Comparison of ENCODE assay signal across 15 cellular contexts in the genomic region with DNA sequence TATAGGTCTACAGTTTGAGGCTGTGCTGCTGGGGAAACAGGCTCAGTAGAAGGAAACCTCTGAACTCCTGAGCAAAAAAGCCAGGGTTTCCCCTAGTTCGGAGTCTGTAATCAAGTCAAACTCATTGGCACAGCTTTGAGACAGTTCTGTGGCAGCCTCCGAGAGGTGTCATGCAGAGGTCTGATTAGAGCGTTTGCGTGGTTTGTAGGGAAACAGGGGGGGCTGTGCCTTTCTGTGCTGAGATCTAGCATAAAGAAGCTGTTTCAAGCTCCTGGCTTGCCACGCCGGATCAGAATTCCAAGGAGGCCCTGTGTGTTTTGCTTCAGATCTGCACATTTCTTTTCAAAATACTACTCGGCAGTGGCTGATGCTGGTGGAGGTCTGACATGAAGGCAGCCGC. TPM values are rescaled to one million over a fixed set of nuclear protein-coding genes. Genes with fewer than 3 reads are reported as not detected.
DNase-seq lines count a peak whose midpoint lies in the region; ATAC-seq and TF ChIP-seq lines count a peak whose summit lies in the region.
"Had no signal": no experiment of that assay in that cellular context is flagged by ENCODE, and none has a peak within 500 bp of the region (broad histone marks: within the 10 kb centered on the region; RNA-seq: fewer than 3 reads in every experiment).

No MANE protein-coding gene starts in this region.

- peaks cover 7% of the 10 kb centered on the region for H3K4me1 Mint-ChIP-seq in Caco-2 (ENCODE audit: low read depth, unreplicated experiment)
- H3K4me1 Mint-ChIP-seq in activated naive CD8-positive, alpha-beta T cell treated with anti-CD3 and anti-CD28 coated beads, Interleukin-2, amount 50 U/mL, for 24 hours, result peaks cover 12% of the 10 kb centered on the region
- H3K4me1 Mint-ChIP-seq in naive B cell, result peaks cover 11 to 21% (median 12%) of the 10 kb centered on the region in 3 donors

- H3K27ac ChIP-seq in BLaER1 treated with 17β-estradiol and CSF1 and Interleukin-3, amounts not matched to agents 10 nM and 100 nM, result no peak overlapping the region
- no peak overlapping the region for H3K27ac ChIP-seq in prostate gland
- H3K27ac ChIP-seq: cardiac muscle cell, left ventricle myocardium inferior, SJCRH30 had no signal

- H3K9ac ChIP-seq in BLaER1 treated with 17β-estradiol and CSF1 and Interleukin-3, amounts not matched to agents 10 nM and 100 nM, result no peak overlapping the region

- intact Hi-C loops in Caco-2 (cut with micrococcal nuclease; ENCODE audit: unreplicated experiment), result no loop called here
- intact Hi-C loops in prostate gland (cut with DNase I), result loop anchor here (10.0 kb wide), 2 partner anchors 197 to 463 kb away; partner anchors contain the start of genes GATC and TRIAP1

- H3K4me3 ChIP-seq in BLaER1 treated with 17β-estradiol and CSF1 and Interleukin-3, amounts not matched to agents 10 nM and 100 nM, result peak overlapping the region in 3 of 10 experiments; percentile 68 to 72 (median 72); a peak in 3 of 20 replicates
- H3K4me3 ChIP-seq in Caco-2 (ENCODE audit: low read depth, low read length) (no peak overlapping the region; the same call in 1 of the 2 replicates), prostate gland (no peak overlapping the region)
- H3K4me3 ChIP-seq: SJCRH30 had no signal

- peaks cover 8 to 22% (median 14%) of the 10 kb centered on the region in 10 experiments for H3K4me1 ChIP-seq in BLaER1 treated with 17β-estradiol and CSF1 and Interleukin-3, amounts not matched to agents 10 nM and 100 nM
- H3K4me1 ChIP-seq in Caco-2 (peaks cover 8% of the 10 kb centered on the region), prostate gland (replicated peaks) (no peaks in the 10 kb centered on the region)
- H3K4me1 ChIP-seq: SJCRH30 had no signal

- ATAC-seq in activated naive CD8-positive, alpha-beta T cell treated with anti-CD3 and anti-CD28 coated beads, Interleukin-2, amount 50 U/mL, for 24 hours, result no peak
- ATAC-seq in naive B cell (ENCODE audit: low read depth in 2 of 2) (no peak), GM19463 (IDR thresholded peaks at IDR 0.05; ENCODE audit: unreplicated experiment) (no peak)

- WGBS in prostate gland, result 75% methylated on average over 8 of the region's 8 CpGs

- no peaks in the 10 kb centered on the region for H3K9me3 ChIP-seq in BLaER1 treated with 17β-estradiol and CSF1 and Interleukin-3, amounts not matched to agents 10 nM and 100 nM (replicated peaks in 1 of 11)
- H3K9me3 ChIP-seq in Caco-2 (no peaks in the 10 kb centered on the region), prostate gland (no peaks in the 10 kb centered on the region)
- H3K9me3 ChIP-seq: left ventricle myocardium inferior, SJCRH30 had no signal

- no peak for TF ChIP-seq CTCF in Caco-2 (IDR thresholded peaks at IDR 0.05; ENCODE audit: insufficient read depth in 1 of 2, low read depth in 1 of 2, low read length in 1 of 2, severe bottlenecking in 1 of 2, unreplicated experiment in 1 of 2)
- no peak for TF ChIP-seq CTCF in prostate gland (IDR thresholded peaks at IDR 0.05)

- H3K27me3 Mint-ChIP-seq in Caco-2 (ENCODE audit: insufficient read depth, unreplicated experiment) (peaks cover 4% of the 10 kb centered on the region), naive B cell (peaks cover 49 to 80% (median 52%) of the 10 kb centered on the region in 3 donors)
- H3K27me3 Mint-ChIP-seq in activated naive CD8-positive, alpha-beta T cell treated with anti-CD3 and anti-CD28 coated beads, Interleukin-2, amount 50 U/mL, for 24 hours, result peaks cover 57% of the 10 kb centered on the region

- in situ Hi-C loops in ACHN (cut with HindIII; ENCODE audit: low pct_ligation_motif_present, low pct_unique_long_range_greater_than_20kb, low sequenced_read_pairs), result no loop called here

- peaks cover 54 to 69% (median 61%) of the 10 kb centered on the region in 11 experiments for H3K27me3 ChIP-seq in BLaER1 treated with 17β-estradiol and CSF1 and Interleukin-3, amounts not matched to agents 10 nM and 100 nM
- H3K27me3 ChIP-seq in Caco-2 (replicated peaks; ENCODE audit: control insufficient read depth, insufficient read depth, low read length), result no peaks in the 10 kb centered on the region; the same call in 1 of the 2 replicates
- H3K27me3 ChIP-seq in prostate gland (replicated peaks; ENCODE audit: insufficient read depth), result no peaks in the 10 kb centered on the region

- POLR2A ChIA-PET in Caco-2 (lab: Charles Lee), result no interaction called here

- no TSS peak for BruUV-seq in Caco-2 (replicated peaks; lab: Mats Ljungman, UMichigan)

- H3K9me3 Mint-ChIP-seq in Caco-2 (ENCODE audit: unreplicated experiment), result no peaks in the 10 kb centered on the region
- H3K9me3 Mint-ChIP-seq in activated naive CD8-positive, alpha-beta T cell treated with anti-CD3 and anti-CD28 coated beads, Interleukin-2, amount 50 U/mL, for 24 hours, result no peaks in the 10 kb centered on the region
- H3K9me3 Mint-ChIP-seq in naive B cell, result no peaks in the 10 kb centered on the region

- peaks cover 0 to 31% (median 19%) of the 10 kb centered on the region in 11 experiments; a peak in 18 of 22 replicates for H4K20me1 ChIP-seq in BLaER1 treated with 17β-estradiol and CSF1 and Interleukin-3, amounts not matched to agents 10 nM and 100 nM

- DNase-seq in Caco-2, result no peak
- no peak for DNase-seq in activated naive CD8-positive, alpha-beta T cell treated with anti-CD3 and anti-CD28 coated beads, Interleukin-2, amount 50 U/mL, for 24 hours
- no peak for DNase-seq in naive B cell
- DNase-seq in prostate gland (ENCODE audit: low spot score), result no peak
- DNase-seq in ACHN, result no peak
- DNase-seq in activated gamma-delta T cell treated with Interleukin-2 at 50 U/mL for 16 hours, result no peak
- DNase-seq: DMS153, NCI-H526 had no signal

- CTCF ChIA-PET in Caco-2 (lab: Charles Lee), result no interaction called here

- H3K4me2 ChIP-seq in BLaER1 treated with 17β-estradiol and CSF1 and Interleukin-3, amounts not matched to agents 10 nM and 100 nM, result peak overlapping the region in 9 of 11 experiments; percentile 98 to 100 (median 100); a peak in 17 of 22 replicates

- no peaks in the 10 kb centered on the region for H3K36me3 ChIP-seq in BLaER1 treated with 17β-estradiol and CSF1 and Interleukin-3, amounts not matched to agents 10 nM and 100 nM
- no peaks in the 10 kb centered on the region for H3K36me3 ChIP-seq in Caco-2 (ENCODE audit: control insufficient read depth, insufficient read depth, low read length)
- H3K36me3 ChIP-seq in prostate gland, result no peaks in the 10 kb centered on the region
- H3K36me3 ChIP-seq: cardiac muscle cell, left ventricle myocardium inferior, SJCRH30 had no signal

- TF ChIP-seq POLR2A in prostate gland (IDR thresholded peaks at IDR 0.05), result no peak

- no peaks in the 10 kb centered on the region for H3K36me3 Mint-ChIP-seq in Caco-2 (ENCODE audit: insufficient read depth, unreplicated experiment)
- H3K36me3 Mint-ChIP-seq in activated naive CD8-positive, alpha-beta T cell treated with anti-CD3 and anti-CD28 coated beads, Interleukin-2, amount 50 U/mL, for 24 hours (ENCODE audit: low read depth), result no peaks in the 10 kb centered on the region
- H3K36me3 Mint-ChIP-seq in naive B cell, result no peaks in the 10 kb centered on the region

- H3K4me3 Mint-ChIP-seq in Caco-2 (ENCODE audit: unreplicated experiment) (peak overlapping the region; percentile 66), naive B cell (peak overlapping the region; percentile 47 to 89 (median 77))
- H3K4me3 Mint-ChIP-seq in activated naive CD8-positive, alpha-beta T cell treated with anti-CD3 and anti-CD28 coated beads, Interleukin-2, amount 50 U/mL, for 24 hours, result peak overlapping the region; percentile 68

- no peak overlapping the region for H3K27ac Mint-ChIP-seq in Caco-2 (ENCODE audit: unreplicated experiment)
- H3K27ac Mint-ChIP-seq in activated naive CD8-positive, alpha-beta T cell treated with anti-CD3 and anti-CD28 coated beads, Interleukin-2, amount 50 U/mL, for 24 hours, result no peak overlapping the region
- H3K27ac Mint-ChIP-seq in naive B cell, result peak overlapping the region in 1 of 6 donors; percentile 28

RNA-seq across cellular contexts. Expression of gene CABP1, which starts 1.7 kb away (rescaled TPM):
- total RNA-seq in Caco-2 (2022) (0.95 and 1.0 TPM in 2 replicates), prostate gland (under 1 TPM; 0.23 to 0.62 TPM)
- not detected for polyA plus RNA-seq in naive B cell (ENCODE audit: low read depth in 6 of 6)
- total RNA-seq: cardiac muscle cell, HT1080, smooth muscle cell had no signal
- polyA plus RNA-seq: cardiac muscle cell had no signal

RNA-seq across cellular contexts. Expression of gene MLEC, which starts 44.9 kb away (rescaled TPM):
- total RNA-seq in Caco-2 (2022), result 143 and 150 TPM in 2 replicates
- 10 to 100 TPM; 32.0 to 43.8 (median 33.8) TPM for polyA plus RNA-seq in naive B cell (ENCODE audit: low read depth in 6 of 6)
- 100 to 1,000 TPM; 116 to 124 TPM for total RNA-seq in prostate gland
